ENCODE assay signal across 8 cellular contexts in the genomic region with DNA sequence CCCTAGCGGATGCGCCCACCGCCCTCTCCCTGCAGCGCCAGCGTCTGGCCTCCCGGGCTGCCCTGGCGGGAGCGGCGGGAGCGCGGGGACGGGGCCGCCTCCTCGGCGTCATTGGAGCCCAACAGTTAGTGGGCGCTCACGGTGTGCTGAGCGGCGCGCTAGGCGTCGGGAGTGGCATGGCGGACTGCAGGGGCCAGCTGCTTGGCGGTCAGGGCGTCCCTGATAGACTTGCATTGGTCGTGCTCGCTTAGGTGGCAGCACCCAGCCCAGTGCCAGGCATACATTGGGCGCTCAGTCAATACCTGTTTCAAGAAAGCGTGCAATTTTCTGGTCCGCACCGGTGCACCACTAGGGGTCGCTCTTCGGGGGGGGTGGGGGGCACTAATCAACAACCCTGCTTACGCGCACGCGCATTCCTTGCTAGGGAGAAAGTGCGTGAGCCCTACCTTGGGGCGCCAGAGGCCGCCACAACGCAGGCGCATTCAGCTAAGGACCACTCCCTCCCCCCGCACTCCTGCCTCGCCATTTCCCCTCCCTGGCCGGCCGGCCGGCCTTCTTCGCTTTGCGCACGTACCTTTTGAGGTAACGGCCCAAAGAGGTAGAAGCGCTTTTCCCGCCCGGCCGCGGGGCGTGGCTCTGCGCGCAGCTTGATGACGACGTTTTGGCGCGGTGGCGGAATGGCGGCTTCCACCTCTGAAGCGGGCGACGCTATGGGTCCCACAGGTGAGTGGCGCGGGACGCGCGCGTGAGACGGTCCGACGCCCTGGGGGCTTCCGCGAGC. TPM values are rescaled to one million over a fixed set of nuclear protein-coding genes. Genes with fewer than 3 reads are reported as not detected.
A peak's percentile ranks its signal among the peaks of the same experiment; 100 is the strongest.
DNase-seq lines count a peak whose midpoint lies in the region; ATAC-seq lines count a peak whose summit lies in the region.

No MANE protein-coding gene starts in this region.

- H3K36me3 ChIP-seq in BLaER1: peaks cover 25% of the 10 kb centered on the region

- no peaks in the 10 kb centered on the region for H3K27me3 ChIP-seq in BLaER1

- peaks cover 73% of the 10 kb centered on the region for H4K20me1 ChIP-seq in BLaER1

- ATAC-seq in HG03439 (IDR thresholded peaks at IDR 0.05; ENCODE audit: unreplicated experiment): peak; percentile 69

- peak; percentile 93 for DNase-seq in GM19238 (ENCODE audit: insufficient read length, low spot score)
- peak; percentile 96 for DNase-seq in NCI-H460 (ENCODE audit: extremely low read depth, low read depth)
- DNase-seq in activated CD4-positive, alpha-beta T cell treated with anti-CD3 and anti-CD28 coated beads for 1 hour: peak; percentile 84
- DNase-seq in cerebellum (ENCODE audit: low spot score): peak; percentile 92
- DNase-seq in kidney glomerular epithelial cell (lab: John Stamatoyannopoulos, UW): peak; percentile 92
- DNase-seq in stimulated activated CD4-positive, alpha-beta T cell treated with anti-CD3 and anti-CD28 coated beads, Interleukin-15, amount 100 ng/mL, for 48 hours (ENCODE audit: low read depth in 2 of 2): peak; percentile 89 to 91

- H3K27ac ChIP-seq in BLaER1: peak overlapping the region; percentile 91

- no peaks in the 10 kb centered on the region for H3K9me3 ChIP-seq in BLaER1

- peak overlapping the region; percentile 87 for H3K4me2 ChIP-seq in BLaER1

- H3K4me3 ChIP-seq in BLaER1: peak overlapping the region; percentile 88

- H3K4me1 ChIP-seq in BLaER1: peaks cover 53% of the 10 kb centered on the region

- peak overlapping the region; percentile 92 for H3K9ac ChIP-seq in BLaER1

RNA-seq across cellular contexts. Expression of a gene that starts 0.4 kb away (rescaled TPM):
- 164 and 166 TPM in 2 replicates for total RNA-seq in NCI-H460 (2014; rRNA removed; shearing (Covaris generic))
- 311 and 349 TPM in 2 replicates for polyA plus RNA-seq in NCI-H460 (2014; cell fraction: nucleus; rRNA removed)
- 28.8 TPM for total RNA-seq in cerebellum

RNA-seq across cellular contexts. Expression of a gene that starts 16.7 kb away (rescaled TPM):
- total RNA-seq in NCI-H460 (2014; rRNA removed; shearing (Covaris generic)): not detected in 2 replicates
- 0.31 TPM in 1 of 2 replicates, not detected in the other for polyA plus RNA-seq in NCI-H460 (2014; cell fraction: nucleus; rRNA removed)
- not detected for total RNA-seq in cerebellum

RNA-seq across cellular contexts. Expression of a gene that starts 35.1 kb away (rescaled TPM):
- total RNA-seq in NCI-H460 (2014; rRNA removed; shearing (Covaris generic)): 7.3 and 10.5 TPM in 2 replicates
- polyA plus RNA-seq in NCI-H460 (2014; cell fraction: nucleus; rRNA removed): 50.1 and 67.8 TPM in 2 replicates
- total RNA-seq in cerebellum: 5.6 TPM

Comparison
In these comparisons a context has a peak if more than half of its experiments do, and no peak if none do; other contexts are left out.
1. Peak in every context shown above with its lines: DNase-seq, ATAC-seq, H3K4me3 ChIP-seq and H3K27ac ChIP-seq.